ENCODE assay signal across 10 cellular contexts in genomic region chr1:63320024-63320799, GRCh38.
A peak's percentile ranks its signal among the peaks of the same experiment; 100 is the strongest.
DNase-seq lines count a peak whose midpoint lies in the region; ATAC-seq and TF ChIP-seq lines count a peak whose summit lies in the region.
"Had no signal": no experiment of that assay in that cellular context is flagged by ENCODE, and none has a peak within 500 bp of the region (broad histone marks: within the 10 kb centered on the region; RNA-seq: fewer than 3 reads in every experiment).

No MANE protein-coding gene starts in this region.

- peaks cover 97% of the 10 kb centered on the region for H3K27me3 Mint-ChIP-seq in nephron (ENCODE audit: low read depth)

- DNase-seq in ELF-1 (ENCODE audit: low read depth, low spot score) (peak; percentile 63), MV-4-11 (lab: John Stamatoyannopoulos, UW) (peak; percentile 25), coronary artery (ENCODE audit: low spot score) (no peak), nucleus accumbens (lab: John Stamatoyannopoulos, UW) (no peak), hepatic stellate cell (ENCODE audit: low spot score) (no peak), HuH-7 (ENCODE audit: low spot score) (no peak)
- DNase-seq: occipital lobe; stimulated activated CD4-positive, alpha-beta T cell treated with anti-CD3 and anti-CD28 coated beads, Interleukin-4, amount 100 ng/mL, for 1 hour had no signal

- peaks cover 7% of the 10 kb centered on the region for H3K9me3 Mint-ChIP-seq in nephron

- no peak overlapping the region for H3K27ac ChIP-seq in coronary artery

- no peaks in the 10 kb centered on the region for H3K36me3 Mint-ChIP-seq in nephron (ENCODE audit: low read depth)

- H3K4me3 ChIP-seq in coronary artery, result peak overlapping the region; percentile 45

- H3K4me1 Mint-ChIP-seq in nephron, result peaks cover 40% of the 10 kb centered on the region

- no peak overlapping the region for H3K27ac Mint-ChIP-seq in nephron

- H3K4me3 Mint-ChIP-seq in nephron, result peak overlapping the region; percentile 58 to 62 (median 59)

- no peak for ATAC-seq in HG03175 (IDR thresholded peaks at IDR 0.05; ENCODE audit: unreplicated experiment)

- TF ChIP-seq CTCF in coronary artery (IDR thresholded peaks at IDR 0.05) (no peak), nephron (IDR thresholded peaks at IDR 0.05; ENCODE audit: unreplicated experiment in 3 of 3) (no peak)

Comparison
In these comparisons a context has a peak if more than half of its experiments do, and no peak if none do; other contexts are left out.
1. DNase-seq: peak in ELF-1 (single experiment) and MV-4-11 (single experiment); none in coronary artery (single experiment), nucleus accumbens (0 of 56), hepatic stellate cell (single experiment) and HuH-7 (single experiment).